In the genomic region with DNA sequence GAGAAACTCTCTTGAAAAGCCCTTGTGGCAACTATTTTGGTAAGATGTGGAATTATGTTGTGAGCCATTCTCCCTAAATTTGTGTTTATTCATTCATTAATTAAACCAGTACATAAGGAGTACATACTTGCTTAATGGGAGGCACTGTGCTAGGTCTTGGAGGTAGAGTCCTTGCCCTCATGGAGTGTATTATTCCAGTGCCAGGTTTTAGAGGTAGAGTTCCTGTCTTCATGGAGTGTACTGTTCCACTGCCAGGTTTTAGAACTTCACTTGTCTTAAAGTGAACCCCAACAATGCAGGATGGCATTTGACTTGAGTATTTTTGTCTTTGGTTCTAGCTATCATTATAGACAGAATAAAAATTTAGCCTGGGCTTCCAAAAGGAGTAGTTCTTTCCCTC, we compare ENCODE assay signal across 20 cellular contexts. TPM values are rescaled to one million over a fixed set of nuclear protein-coding genes. Genes with fewer than 3 reads are reported as not detected.
DNase-seq lines count a peak whose midpoint lies in the region; ATAC-seq, FAIRE-seq and TF ChIP-seq lines count a peak whose summit lies in the region.
"Had no signal": no experiment of that assay in that cellular context is flagged by ENCODE, and none has a peak within 500 bp of the region (broad histone marks: within the 10 kb centered on the region; RNA-seq: fewer than 3 reads in every experiment).

No MANE protein-coding gene starts in this region.

- no peak for FAIRE-seq in HepG2 (lab: Jason Lieb, UNC)
- no peak for FAIRE-seq in GM12878 (lab: Jason Lieb, UNC)
- FAIRE-seq: endometrium had no signal

- in situ Hi-C loops in HepG2 (cut with HindIII; ENCODE audit: extremely low pct_ligation_motif_present, low pct_unique_long_range_greater_than_20kb) = no loop called here
- in situ Hi-C loops in GM12878 (cut with MboI) = no loop called here

- H3K36me3 ChIP-seq in HepG2 (replicated peaks in 1 of 2; ENCODE audit: control insufficient read depth in 1 of 2, insufficient read depth in 2 of 2, low read length in 2 of 2) = no peaks in the 10 kb centered on the region
- H3K36me3 ChIP-seq in right lobe of liver = no peaks in the 10 kb centered on the region
- H3K36me3 ChIP-seq in GM12878 (ENCODE audit: control insufficient read depth in 2 of 2, insufficient read depth in 2 of 2, low read length in 1 of 2) = no peaks in the 10 kb centered on the region
- H3K36me3 ChIP-seq in esophagus muscularis mucosa = no peaks in the 10 kb centered on the region
- H3K36me3 ChIP-seq: upper lobe of left lung had no signal

- DNase-seq in HepG2 (ENCODE audit: low spot score) (no peak), right lobe of liver (no peak), GM12878 (ENCODE audit: low read depth, low spot score) (no peak), esophagus muscularis mucosa (ENCODE audit: extremely low spot score) (no peak), cortex of kidney (lab: John Stamatoyannopoulos, UW) (no peak), kidney glomerular epithelial cell (lab: John Stamatoyannopoulos, UW) (no peak)
- no peak for DNase-seq in stimulated activated CD4-positive, alpha-beta T cell treated with anti-CD3 and anti-CD28 coated beads, Interleukin-4, amount 100 ng/mL, for 1 hour
- DNase-seq: activated CD4-positive, CD25-positive, alpha-beta regulatory T cell; activated CD8-positive, alpha-beta memory T cell treated with anti-CD3 and anti-CD28 coated beads for 24 hours; CD8-positive, alpha-beta memory T cell; foreskin keratinocyte; HCEC 1CT; left colon; NCI-H1105; NCI-H526; T-helper 2 cell; upper lobe of left lung had no signal

- no peak for TF ChIP-seq RAD21 in HepG2 (CRISPR knock-in tag; IDR thresholded peaks at IDR 0.05)
- no peak for TF ChIP-seq RAD21 in GM12878 (IDR thresholded peaks at IDR 0.05; ENCODE audit: insufficient read depth, low read depth, low read length)

- SMC1A ChIA-PET in GM12878 (lab: Charles Lee; ENCODE audit: uncharacterized antibody, unreplicated experiment) = interaction anchor here (0.9 to 1.0 kb wide), 2 partner anchors 63 to 72 kb away, joined by 3 read pairs; no protein-coding TSS in a partner anchor

- H3K27me3 ChIP-seq in HepG2 (ENCODE audit: control insufficient read depth in 1 of 2, insufficient read depth in 2 of 2, low read length in 2 of 2) = no peaks in the 10 kb centered on the region
- no peaks in the 10 kb centered on the region for H3K27me3 ChIP-seq in right lobe of liver
- H3K27me3 ChIP-seq in GM12878 (replicated peaks in 1 of 2; ENCODE audit: control insufficient read depth in 2 of 2, insufficient read depth in 2 of 2, low read length in 1 of 2) = peaks cover 1 to 3% of the 10 kb centered on the region in 2 experiments; a peak in 2 of 4 replicates
- H3K27me3 ChIP-seq in esophagus muscularis mucosa = no peaks in the 10 kb centered on the region
- H3K27me3 ChIP-seq: foreskin keratinocyte, upper lobe of left lung had no signal

- H3K27ac ChIP-seq in HepG2 (ENCODE audit: extremely low read length, insufficient read depth, low read length) = no peak overlapping the region
- no peak overlapping the region for H3K27ac ChIP-seq in right lobe of liver
- H3K27ac ChIP-seq in GM12878 (ENCODE audit: control insufficient read depth, insufficient read depth) = no peak overlapping the region
- peak overlapping the region; percentile 82 to 100 (median 98) for H3K27ac ChIP-seq in esophagus muscularis mucosa (replicated peaks in 1 of 4)
- H3K27ac ChIP-seq: foreskin keratinocyte had no signal

- no peak overlapping the region for H3K9ac ChIP-seq in HepG2 (ENCODE audit: insufficient read depth, low read depth, low read length)
- no peak overlapping the region for H3K9ac ChIP-seq in GM12878 (ENCODE audit: control insufficient read depth, insufficient read depth, low read length)

- intact Hi-C loops in HepG2 (cut with micrococcal nuclease; ENCODE audit: unreplicated experiment) = no loop called here
- intact Hi-C loops in right lobe of liver (cut with DNase I) = loop anchor here in 1 of 2 donors (5.0 kb wide), 1 partner anchor 74 kb away; no protein-coding TSS in a partner anchor
- intact Hi-C loops in GM12878 (cut with micrococcal nuclease; ENCODE audit: unreplicated experiment) = no loop called here
- intact Hi-C loops in esophagus muscularis mucosa (cut with DNase I) = loop anchor here (10.0 kb wide), 1 partner anchor 211 kb away; a partner anchor contains a TSS

- TF ChIP-seq POLR2A in HepG2 (IDR thresholded peaks at IDR 0.05; ENCODE audit: insufficient read depth in 1 of 2, low read depth in 2 of 2, low read length in 2 of 2) (no peak), right lobe of liver (IDR thresholded peaks at IDR 0.05) (no peak), GM12878 (IDR thresholded peaks at IDR 0.05; ENCODE audit: low read depth, low read length) (no peak), esophagus muscularis mucosa (IDR thresholded peaks at IDR 0.05; ENCODE audit: low read depth) (no peak)

- CTCF ChIA-PET in HepG2 (lab: Yijun Ruan, JAX; ENCODE audit: low intra/inter-chr PET ratio, low total read pairs) (no interaction called here), GM12878 (lab: Yijun Ruan, JAX) (interaction anchor here (0.6 kb wide), 1 partner anchor 80 kb away, joined by 3 read pairs; no protein-coding TSS in a partner anchor)

- H4K20me1 ChIP-seq in HepG2 (ENCODE audit: insufficient read depth, low read length) (peaks cover 40% of the 10 kb centered on the region), GM12878 (ENCODE audit: control insufficient read depth, insufficient read depth) (no peaks in the 10 kb centered on the region)

- BruUV-seq in HepG2 (replicated peaks; lab: Mats Ljungman, UMichigan) (no TSS peak), GM12878 (replicated peaks; lab: Mats Ljungman, UMichigan) (no TSS peak)

- H3K9me3 ChIP-seq in HepG2 (ENCODE audit: low read length) (no peaks in the 10 kb centered on the region), right lobe of liver (no peaks in the 10 kb centered on the region), GM12878 (replicated peaks; ENCODE audit: control insufficient read depth, insufficient read depth, low read length) (no peaks in the 10 kb centered on the region; the same call in 2 of the 3 replicates), esophagus muscularis mucosa (no peaks in the 10 kb centered on the region)
- H3K9me3 ChIP-seq: upper lobe of left lung had no signal

- no peak overlapping the region for H2AFZ ChIP-seq in HepG2 (ENCODE audit: low read length)
- H2AFZ ChIP-seq in GM12878 (ENCODE audit: control insufficient read depth, low read depth, low read length) = no peak overlapping the region

- no peak overlapping the region for H3K4me3 ChIP-seq in HepG2 (replicated peaks in 1 of 3; ENCODE audit: insufficient read depth in 1 of 3, low read depth in 2 of 3, low read length in 3 of 3)
- no peak overlapping the region for H3K4me3 ChIP-seq in right lobe of liver
- no peak overlapping the region for H3K4me3 ChIP-seq in GM12878
- H3K4me3 ChIP-seq in esophagus muscularis mucosa = no peak overlapping the region
- H3K4me3 ChIP-seq: upper lobe of left lung had no signal

- POLR2A ChIA-PET in HepG2 (lab: Yijun Ruan, JAX) (no interaction called here), GM12878 (lab: Charles Lee) (interaction anchor here (0.6 to 0.7 kb wide), 2 partner anchors 8 to 89 kb away, joined by 3 to 11 read pairs; no protein-coding TSS in a partner anchor)

- no peak for TF ChIP-seq CTCF in HepG2 (CRISPR knock-in tag; IDR thresholded peaks at IDR 0.05)
- no peak for TF ChIP-seq CTCF in right lobe of liver (IDR thresholded peaks at IDR 0.05)
- TF ChIP-seq CTCF in GM12878 (IDR thresholded peaks at IDR 0.05 in 2 of 3, conservative IDR thresholded peaks at IDR 0.05 in 1 of 3; ENCODE audit: control insufficient read depth in 2 of 3, extremely low read depth in 1 of 3, insufficient read depth in 1 of 3, low read depth in 3 of 3, low read length in 3 of 3) = no peak
- no peak for TF ChIP-seq CTCF in esophagus muscularis mucosa (IDR thresholded peaks at IDR 0.05)

- peak overlapping the region; percentile 52; the same call in 1 of the 2 replicates for H3K4me2 ChIP-seq in HepG2 (ENCODE audit: low read depth, low read length)
- H3K4me2 ChIP-seq in GM12878 (ENCODE audit: control insufficient read depth, insufficient read depth) = no peak overlapping the region

- H3K4me1 ChIP-seq in HepG2 (ENCODE audit: insufficient read depth, low read length) = peaks cover 88% of the 10 kb centered on the region
- H3K4me1 ChIP-seq in right lobe of liver = peaks cover 0 to 5% (median 0%) of the 10 kb centered on the region in 4 donors
- peaks cover 20% of the 10 kb centered on the region for H3K4me1 ChIP-seq in GM12878 (ENCODE audit: control insufficient read depth, insufficient read depth, low read length)
- H3K4me1 ChIP-seq in esophagus muscularis mucosa = peaks cover 72 to 87% (median 83%) of the 10 kb centered on the region in 4 donors

- H3K79me2 ChIP-seq in HepG2 (ENCODE audit: insufficient read depth, low read length) = peaks cover 19% of the 10 kb centered on the region
- no peaks in the 10 kb centered on the region for H3K79me2 ChIP-seq in GM12878 (ENCODE audit: control insufficient read depth, insufficient read depth, low read length)

- RAD21 ChIA-PET in GM12878 (lab: Charles Lee; ENCODE audit: unreplicated experiment) = interaction anchor here (0.7 kb wide), 1 partner anchor 26 kb away, joined by 3 read pairs; no protein-coding TSS in a partner anchor

- ATAC-seq in HepG2 (no peak), right lobe of liver (no peak), GM12878 (no peak), GM19023 (IDR thresholded peaks at IDR 0.05; ENCODE audit: unreplicated experiment) (no peak)
- ATAC-seq: foreskin keratinocyte; stimulated activated memory B cell treated with anti-CD40 and anti-IgM and Interleukin-4, amounts not matched to agents 10 μg/mL and 1 μg/mL and 100 μg/mL, for 72 hours had no signal

- TF ChIP-seq EP300 in HepG2 (IDR thresholded peaks at IDR 0.05; ENCODE audit: low read depth in 2 of 2, low read length in 2 of 2) (no peak), HepG2 (CRISPR knock-in tag; IDR thresholded peaks at IDR 0.05; ENCODE audit: borderline replicate concordance) (no peak), GM12878 (IDR thresholded peaks at IDR 0.05; ENCODE audit: borderline replicate concordance in 1 of 2, control insufficient read depth in 1 of 2, low read depth in 2 of 2, low read length in 2 of 2) (no peak), esophagus muscularis mucosa (IDR thresholded peaks at IDR 0.05) (no peak)

RNA-seq across cellular contexts. Expression of a gene that starts 8.8 kb away (rescaled TPM):
- total RNA-seq in HepG2 (2016; rRNA removed; fragmentation: Illumina TruSeq; extraction: Trizol) (6.6 and 10.1 TPM in 2 replicates), right lobe of liver (10 to 100 TPM; 17.1 to 32.6 (median 26.5) TPM), GM12878 (2014; rRNA removed) (0.23 and 0.49 TPM in 2 replicates), GM12878 (2014; rRNA removed; fragmentation: Illumina TruSeq; extraction: Trizol) (0.37 and 0.58 TPM in 2 replicates), GM12878 (2021) (0.35 and 0.74 TPM in 2 replicates), esophagus muscularis mucosa (100 to 1,000 TPM; 198 to 292 (median 226) TPM)
- 4.5 and 5.3 TPM in 2 replicates for total RNA-seq in HepG2 (2016; cell fraction: cytosol; rRNA removed; fragmentation: Illumina TruSeq; extraction: Trizol; ENCODE audit: low read depth)
- total RNA-seq in HepG2 (2016; cell fraction: insoluble cytoplasmic fraction; rRNA removed; fragmentation: Illumina TruSeq; extraction: Trizol) = 6.8 TPM in 2 replicates
- total RNA-seq in HepG2 (2016; cell fraction: membrane; rRNA removed; fragmentation: Illumina TruSeq; extraction: Trizol) = 12.9 and 14.7 TPM in 2 replicates
- total RNA-seq in HepG2 (2016; cell fraction: nucleus; rRNA removed; fragmentation: Illumina TruSeq; extraction: Trizol) = 5.4 and 5.6 TPM in 2 replicates
- polyA plus RNA-seq in HepG2 (2011; rRNA removed) (22.0 and 22.2 TPM in 2 replicates), GM12878 (2011; rRNA removed) (8.0 and 12.1 TPM in 2 replicates), GM12878 (2014; fragmentation: Illumina TruSeq; extraction: Trizol) (0.46 and 1.1 TPM in 2 replicates), GM12878 (2014; fragmentation: Nextera tagmentation; extraction: Ambion mirVana) (under 1 TPM; 0.26 to 0.37 TPM), GM12878 (2014; rRNA removed) (0.24 and 0.63 TPM in 2 replicates), GM12878 (2016; fragmentation: Nextera tagmentation; extraction: Ambion mirVana) (under 1 TPM; 0.34 to 0.50 TPM)
- polyA plus RNA-seq in HepG2 (2011; cell fraction: cytosol; rRNA removed) = 13.1 and 16.9 TPM in 2 replicates
- 9.3 and 11.4 TPM in 2 replicates for polyA plus RNA-seq in HepG2 (2011; cell fraction: nucleus; rRNA removed)
- 39.3 and 44.8 TPM in 2 replicates for polyA plus RNA-seq in HepG2 (2012)
- polyA plus RNA-seq in HepG2 (2016; cell fraction: cytosol; fragmentation: Illumina TruSeq; extraction: Trizol; ENCODE audit: low read depth) = 6.1 and 7.9 TPM in 2 replicates
- polyA plus RNA-seq in HepG2 (2016; cell fraction: insoluble cytoplasmic fraction; fragmentation: Illumina TruSeq; extraction: Trizol; ENCODE audit: low read depth) = 7.9 and 8.0 TPM in 2 replicates
- polyA plus RNA-seq in HepG2 (2016; cell fraction: membrane; fragmentation: Illumina TruSeq; extraction: Trizol; ENCODE audit: low read depth) = 12.7 and 14.2 TPM in 2 replicates
- polyA plus RNA-seq in HepG2 (2016; cell fraction: nucleus; fragmentation: Illumina TruSeq; extraction: Trizol; ENCODE audit: insufficient read depth, low read depth) = 16.1 and 16.4 TPM in 2 replicates
- polyA minus RNA-seq in HepG2 (2011; rRNA and poly(A)+ RNA removed; ENCODE audit: low replicate concordance) = 12.4 and 19.6 TPM in 2 replicates
- polyA minus RNA-seq in HepG2 (2011; cell fraction: cytosol; rRNA and poly(A)+ RNA removed) = 23.8 and 27.6 TPM in 2 replicates
- 25.0 and 35.5 TPM in 2 replicates for polyA minus RNA-seq in HepG2 (2011; cell fraction: nucleus; rRNA and poly(A)+ RNA removed)
- 10.3 and 11.5 TPM in 2 replicates for total RNA-seq in GM12878 (2013; cell fraction: nucleolus; rRNA removed)
- polyA plus RNA-seq in GM12878 (2011; ENCODE audit: low read depth) = 4.1 TPM
- 2.8 and 4.0 TPM in 2 replicates for polyA plus RNA-seq in GM12878 (2011; cell fraction: cytosol; rRNA removed)
- polyA plus RNA-seq in GM12878 (2011; cell fraction: nucleus; rRNA removed) = 1.7 and 3.4 TPM in 2 replicates
- 6.0 and 14.3 TPM in 2 replicates for polyA plus RNA-seq in GM12878 (2012)
- 3.9 and 4.8 TPM in 2 replicates for polyA minus RNA-seq in GM12878 (2011; rRNA and poly(A)+ RNA removed)
- 2.3 and 3.5 TPM in 2 replicates for polyA minus RNA-seq in GM12878 (2011; cell fraction: cytosol; rRNA and poly(A)+ RNA removed)
- 2.5 and 2.8 TPM in 2 replicates for polyA minus RNA-seq in GM12878 (2011; cell fraction: nucleus; rRNA and poly(A)+ RNA removed)

Comparison
In these comparisons a context has a peak if more than half of its experiments do, and no peak if none do; other contexts are left out.
1. H3K27ac ChIP-seq: peak in esophagus muscularis mucosa (4 of 4); none in HepG2 (single experiment), right lobe of liver (0 of 3) and GM12878 (single experiment).
2. RNA of a gene that starts 8.8 kb away (total RNA-seq): 198 to 292 TPM in esophagus muscularis mucosa; 17.1 to 32.6 TPM in right lobe of liver, 4.5 to 14.7 TPM in HepG2 and 0.23 to 11.5 TPM in GM12878; every median in the first group is over 4 times any median in the second.